ENCODE assay signal across 26 cellular contexts in the genomic region with DNA sequence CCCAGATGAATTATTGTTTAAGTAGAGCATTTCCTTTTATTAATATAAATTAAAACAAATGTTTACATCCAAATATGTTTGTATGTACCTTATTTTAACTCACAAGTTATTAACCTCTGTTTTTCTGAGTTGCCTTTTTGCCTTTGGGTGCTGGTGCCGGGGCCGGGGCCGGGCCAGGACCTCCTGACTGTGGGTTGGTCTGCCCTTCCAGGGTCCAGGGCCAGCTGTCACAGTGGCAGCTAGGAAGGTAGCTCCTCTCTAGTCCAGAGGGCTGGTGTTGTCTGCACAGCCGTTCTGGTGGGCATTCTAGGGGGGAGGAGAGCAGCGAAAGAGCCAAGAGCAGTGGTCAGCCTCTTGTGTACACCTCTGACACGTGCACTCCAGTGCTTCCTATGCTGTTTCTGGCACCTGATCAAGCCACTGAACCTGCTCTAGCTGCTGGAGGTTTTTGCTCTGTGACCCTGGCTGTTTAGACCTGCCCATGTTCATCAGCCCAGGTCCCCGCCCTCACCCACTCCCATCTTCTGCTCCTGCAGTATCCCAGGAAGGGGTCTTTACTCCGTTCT. TPM values are rescaled to one million over a fixed set of nuclear protein-coding genes. Genes with fewer than 3 reads are reported as not detected.
DNase-seq lines count a peak whose midpoint lies in the region; TF ChIP-seq lines count a peak whose summit lies in the region.
"Had no signal": no experiment of that assay in that cellular context is flagged by ENCODE, and none has a peak within 500 bp of the region (broad histone marks: within the 10 kb centered on the region; RNA-seq: fewer than 3 reads in every experiment).

No MANE protein-coding gene starts in this region.

- intact Hi-C loops in activated CD4-positive, alpha-beta T cell treated with anti-CD3 and anti-CD28 coated beads, Interleukin-2, amount 10 ng/mL, durations not matched to agents 24 days and 14 days (cut with micrococcal nuclease) = no loop called here

- TF ChIP-seq POLR2A in tibial nerve (IDR thresholded peaks at IDR 0.05) (no peak), suprapubic skin (IDR thresholded peaks at IDR 0.05) (no peak)

- H3K27ac ChIP-seq in tibial nerve (no peak overlapping the region), suprapubic skin (no peak overlapping the region)
- H3K27ac ChIP-seq: gastrocnemius medialis, lower lobe of right lung, ovary had no signal

- no peak for DNase-seq in activated CD4-positive, alpha-beta T cell treated with anti-CD3 and anti-CD28 coated beads, Interleukin-2, amount 10 ng/mL, durations not matched to agents 24 days and 14 days
- no peak for DNase-seq in activated CD4-positive, alpha-beta T cell treated with anti-CD3 and anti-CD28 coated beads, Interleukin-2, amount 50 U/mL, for 1 hour
- peak; percentile 46 for DNase-seq in islet precursor cell
- DNase-seq in progenitor cell of endocrine pancreas (ENCODE audit: low spot score, unreplicated experiment) = no peak
- no peak for DNase-seq in tibial nerve (ENCODE audit: low spot score in 2 of 2)
- no peak for DNase-seq in suprapubic skin (ENCODE audit: low spot score in 2 of 2)
- DNase-seq in NCI-H524 treated with DMSO at 0.1 percent for 48 hours (lab: John Stamatoyannopoulos, UW) = no peak
- DNase-seq: activated T-cell treated with anti-CD3 and anti-CD28 coated beads, Interleukin-2, amount 50 U/mL, for 72 hours; amygdala; CD4-positive, alpha-beta memory T cell; DMS 273 treated with DMSO at 0.1 percent for 48 hours; EL; gastrocnemius medialis; KG1; lower lobe of right lung; mucosa of descending colon; NCI-H1092 treated with DMSO at 0.1 percent for 48 hours; NCI-H187; NCI-H2171; NCI-H524; ovary; SHP77 treated with DMSO at 0.1 percent for 48 hours; stimulated activated naive CD4-positive, alpha-beta T cell had no signal

- H3K4me1 Mint-ChIP-seq in activated CD4-positive, alpha-beta T cell treated with anti-CD3 and anti-CD28 coated beads, Interleukin-2, amount 10 ng/mL, durations not matched to agents 24 days and 14 days = peaks cover 18% of the 10 kb centered on the region
- H3K4me1 Mint-ChIP-seq in IgD-negative memory B cell = peaks cover 13 to 19% (median 18%) of the 10 kb centered on the region in 3 donors
- peaks cover 16% of the 10 kb centered on the region for H3K4me1 Mint-ChIP-seq in progenitor cell of endocrine pancreas (ENCODE audit: low read depth)

- H3K4me3 Mint-ChIP-seq in activated CD4-positive, alpha-beta T cell treated with anti-CD3 and anti-CD28 coated beads, Interleukin-2, amount 10 ng/mL, durations not matched to agents 24 days and 14 days = no peak overlapping the region
- H3K4me3 Mint-ChIP-seq in IgD-negative memory B cell = peak overlapping the region in 3 of 4 donors; percentile 39 to 67 (median 66)
- H3K4me3 Mint-ChIP-seq in progenitor cell of endocrine pancreas (ENCODE audit: low read depth) = no peak overlapping the region
- H3K4me3 Mint-ChIP-seq: natural killer cell treated with Interleukin-12 subunit alpha and Interleukin-12 subunit beta and Interleukin-15 and Interleukin-18, amount 100 ng/mL, for 72 hours; T-helper 2 cell treated with Interferon-gamma antibody and Interleukin-4, amounts not matched to agents 5 μg/mL and 100 μg/mL, for 36 hours had no signal

- H3K27ac Mint-ChIP-seq in activated CD4-positive, alpha-beta T cell treated with anti-CD3 and anti-CD28 coated beads, Interleukin-2, amount 10 ng/mL, durations not matched to agents 24 days and 14 days = peak overlapping the region; percentile 27
- H3K27ac Mint-ChIP-seq in IgD-negative memory B cell (peak overlapping the region in 1 of 3 donors; percentile 5), progenitor cell of endocrine pancreas (peak overlapping the region; percentile 71)
- H3K27ac Mint-ChIP-seq: activated T-cell treated with anti-CD3 and anti-CD28 coated beads, Interleukin-2, amount 50 U/mL, for 72 hours; natural killer cell treated with Interleukin-12 subunit alpha and Interleukin-12 subunit beta and Interleukin-15 and Interleukin-18, amount 100 ng/mL, for 72 hours had no signal

- H3K27me3 ChIP-seq in tibial nerve (no peaks in the 10 kb centered on the region), suprapubic skin (no peaks in the 10 kb centered on the region)
- H3K27me3 ChIP-seq: gastrocnemius medialis, ovary had no signal

- TF ChIP-seq EP300 in tibial nerve (IDR thresholded peaks at IDR 0.05) = no peak
- TF ChIP-seq EP300 in suprapubic skin (IDR thresholded peaks at IDR 0.05) = no peak

- H3K27me3 Mint-ChIP-seq in activated CD4-positive, alpha-beta T cell treated with anti-CD3 and anti-CD28 coated beads, Interleukin-2, amount 10 ng/mL, durations not matched to agents 24 days and 14 days = no peaks in the 10 kb centered on the region
- no peaks in the 10 kb centered on the region for H3K27me3 Mint-ChIP-seq in IgD-negative memory B cell
- H3K27me3 Mint-ChIP-seq in progenitor cell of endocrine pancreas = no peaks in the 10 kb centered on the region
- H3K27me3 Mint-ChIP-seq: CD4-positive, alpha-beta memory T cell; natural killer cell treated with Interleukin-12 subunit alpha and Interleukin-12 subunit beta and Interleukin-15 and Interleukin-18, amount 100 ng/mL, for 72 hours had no signal

- H3K4me3 ChIP-seq in tibial nerve (no peak overlapping the region), suprapubic skin (no peak overlapping the region)
- H3K4me3 ChIP-seq: gastrocnemius medialis, lower lobe of right lung, mucosa of descending colon, ovary had no signal

- TF ChIP-seq CTCF in progenitor cell of endocrine pancreas (IDR thresholded peaks at IDR 0.05; ENCODE audit: unreplicated experiment) (no peak), tibial nerve (IDR thresholded peaks at IDR 0.05) (no peak), suprapubic skin (IDR thresholded peaks at IDR 0.05) (no peak)

- H3K9me3 ChIP-seq in tibial nerve (no peaks in the 10 kb centered on the region), suprapubic skin (no peaks in the 10 kb centered on the region)
- H3K9me3 ChIP-seq: gastrocnemius medialis, lower lobe of right lung, mucosa of descending colon, ovary had no signal

- H3K36me3 ChIP-seq in tibial nerve (peaks cover 0 to 32% (median 0%) of the 10 kb centered on the region in 3 donors), suprapubic skin (peaks cover 26% of the 10 kb centered on the region)
- H3K36me3 ChIP-seq: gastrocnemius medialis, ovary had no signal

- no peaks in the 10 kb centered on the region for H3K9me3 Mint-ChIP-seq in activated CD4-positive, alpha-beta T cell treated with anti-CD3 and anti-CD28 coated beads, Interleukin-2, amount 10 ng/mL, durations not matched to agents 24 days and 14 days
- no peaks in the 10 kb centered on the region for H3K9me3 Mint-ChIP-seq in IgD-negative memory B cell
- no peaks in the 10 kb centered on the region for H3K9me3 Mint-ChIP-seq in progenitor cell of endocrine pancreas (ENCODE audit: low read depth)
- H3K9me3 Mint-ChIP-seq: activated T-cell treated with anti-CD3 and anti-CD28 coated beads, Interleukin-2, amount 50 U/mL, for 72 hours; CD4-positive, alpha-beta memory T cell; natural killer cell treated with Interleukin-12 subunit alpha and Interleukin-12 subunit beta and Interleukin-15 and Interleukin-18, amount 100 ng/mL, for 72 hours; T-helper 2 cell treated with Interferon-gamma antibody and Interleukin-4, amounts not matched to agents 5 μg/mL and 100 μg/mL, for 36 hours had no signal

- H3K36me3 Mint-ChIP-seq in activated CD4-positive, alpha-beta T cell treated with anti-CD3 and anti-CD28 coated beads, Interleukin-2, amount 10 ng/mL, durations not matched to agents 24 days and 14 days (ENCODE audit: low read depth) = peaks cover 28% of the 10 kb centered on the region
- H3K36me3 Mint-ChIP-seq in IgD-negative memory B cell (peaks cover 2% of the 10 kb centered on the region), progenitor cell of endocrine pancreas (ENCODE audit: insufficient read depth) (peaks cover 6% of the 10 kb centered on the region)
- H3K36me3 Mint-ChIP-seq: natural killer cell treated with Interleukin-12 subunit alpha and Interleukin-12 subunit beta and Interleukin-15 and Interleukin-18, amount 100 ng/mL, for 72 hours had no signal

- WGBS in tibial nerve, 2 donors = 89 to 90% methylated on average over 8 of the region's 8 CpGs
- 76% methylated on average over 8 of the region's 8 CpGs for WGBS in suprapubic skin

- H3K4me1 ChIP-seq in tibial nerve (peaks cover 0 to 29% (median 21%) of the 10 kb centered on the region in 4 donors), suprapubic skin (peaks cover 24% of the 10 kb centered on the region)

RNA-seq across cellular contexts. Expression of a gene that starts 2.0 kb away (rescaled TPM):
- 186 and 190 TPM in 2 replicates for total RNA-seq in activated CD4-positive, alpha-beta T cell treated with anti-CD3 and anti-CD28 coated beads, Interleukin-2, amount 10 ng/mL, durations not matched to agents 24 days and 14 days
- 65.1 TPM for polyA plus RNA-seq in IgD-negative memory B cell
- total RNA-seq in progenitor cell of endocrine pancreas (111 and 120 TPM in 2 replicates), tibial nerve (100 to 1,000 TPM in 1 of 4 donors, 10 to 100 TPM in 3; 85.1 to 124 (median 89.6) TPM), suprapubic skin (10 to 100 TPM; 60.5 to 98.6 (median 84.7) TPM)

RNA-seq across cellular contexts. Expression of a gene that starts 22.0 kb away (rescaled TPM):
- total RNA-seq in activated CD4-positive, alpha-beta T cell treated with anti-CD3 and anti-CD28 coated beads, Interleukin-2, amount 10 ng/mL, durations not matched to agents 24 days and 14 days = 44.4 and 50.8 TPM in 2 replicates
- polyA plus RNA-seq in IgD-negative memory B cell = 18.6 TPM
- total RNA-seq in progenitor cell of endocrine pancreas (18.1 and 20.1 TPM in 2 replicates), tibial nerve (10 to 100 TPM in 3 of 4 donors, 1 to 10 TPM in 1; 9.8 to 16.2 (median 12.2) TPM), suprapubic skin (10 to 100 TPM in 3 of 4 donors, 1 to 10 TPM in 1; 5.9 to 20.3 (median 14.7) TPM)

RNA-seq across cellular contexts. Expression of a gene that starts 55.4 kb away (rescaled TPM):
- total RNA-seq in activated CD4-positive, alpha-beta T cell treated with anti-CD3 and anti-CD28 coated beads, Interleukin-2, amount 10 ng/mL, durations not matched to agents 24 days and 14 days = 0.47 and 1.0 TPM in 2 replicates
- polyA plus RNA-seq in IgD-negative memory B cell = not detected
- 23.1 and 24.4 TPM in 2 replicates for total RNA-seq in progenitor cell of endocrine pancreas
- total RNA-seq in tibial nerve = 10 to 100 TPM; 18.4 to 55.5 (median 30.4) TPM
- 10 to 100 TPM in 2 of 4 donors, 1 to 10 TPM in 2; 8.7 to 15.7 (median 12.5) TPM for total RNA-seq in suprapubic skin
- polyA plus RNA-seq: CD4-positive, alpha-beta memory T cell had no signal

Comparison
In these comparisons a context has a peak if more than half of its experiments do, and no peak if none do; other contexts are left out.
1. H3K4me3 Mint-ChIP-seq: peak in IgD-negative memory B cell (3 of 4); none in activated CD4-positive, alpha-beta T cell treated with anti-CD3 and anti-CD28 coated beads, Interleukin-2, amount 10 ng/mL, durations not matched to agents 24 days and 14 days (single experiment) and progenitor cell of endocrine pancreas (single experiment).